ENCODE assay signal across 29 cellular contexts in genomic region chr12:22246438-22246837, GRCh38.
"Had no signal": no experiment of that assay in that cellular context is flagged by ENCODE, and none has a peak within 500 bp of the region (broad histone marks: within the 10 kb centered on the region; RNA-seq: fewer than 3 reads in every experiment).

No MANE protein-coding gene starts in this region.

- H3K4me1 ChIP-seq: ascending aorta, breast epithelium, SJCRH30 had no signal

- H3K27ac Mint-ChIP-seq: activated CD4-positive, alpha-beta memory T cell treated with anti-CD3 and anti-CD28 coated beads, Interleukin-2, amount 10 ng/mL, durations not matched to agents 7 days and 5 days; activated CD8-positive, alpha-beta memory T cell treated with anti-CD3 and anti-CD28 coated beads, Interleukin-2, amount 10 ng/mL, durations not matched to agents 7 days and 5 days; activated naive CD4-positive, alpha-beta T cell treated with anti-CD3 and anti-CD28 coated beads, Interleukin-2, amount 50 U/mL, for 24 hours; activated naive CD8-positive, alpha-beta T cell treated with anti-CD3 and anti-CD28 coated beads, Interleukin-2, amount 10 ng/mL, durations not matched to agents 7 days and 5 days; activated T-cell treated with anti-CD3 and anti-CD28 coated beads, Interleukin-2, amount 50 U/mL, for 24 hours; activated T-helper 2 cell treated with anti-CD3 and anti-CD28 coated beads, Interferon-gamma antibody, Interleukin-2, Interleukin-4, amounts not matched to agents 10 μg/mL and 5 μg/mL and 100 μg/mL, durations not matched to agents 14 hours and 24 hours and 36 hours had no signal

- H3K4me3 ChIP-seq: ascending aorta, breast epithelium, K562, SJCRH30, SK-N-MC had no signal

- H3K36me3 ChIP-seq: ascending aorta, breast epithelium, SJCRH30, WERI-Rb-1 had no signal

- H3K9me3 Mint-ChIP-seq: activated CD4-positive, alpha-beta memory T cell treated with anti-CD3 and anti-CD28 coated beads, Interleukin-2, amount 10 ng/mL, durations not matched to agents 7 days and 5 days; activated naive CD8-positive, alpha-beta T cell treated with anti-CD3 and anti-CD28 coated beads, Interleukin-2, amount 10 ng/mL, durations not matched to agents 7 days and 5 days; activated T-cell treated with anti-CD3 and anti-CD28 coated beads, Interleukin-2, amount 50 U/mL, for 24 hours; activated T-helper 2 cell treated with anti-CD3 and anti-CD28 coated beads, Interferon-gamma antibody, Interleukin-2, Interleukin-4, amounts not matched to agents 10 μg/mL and 5 μg/mL and 100 μg/mL, durations not matched to agents 14 hours and 24 hours and 36 hours had no signal

- H3K9me3 ChIP-seq: ascending aorta, breast epithelium, SJCRH30 had no signal

- H3K4me3 Mint-ChIP-seq: activated CD4-positive, alpha-beta memory T cell treated with anti-CD3 and anti-CD28 coated beads, Interleukin-2, amount 10 ng/mL, durations not matched to agents 7 days and 5 days; activated CD8-positive, alpha-beta memory T cell treated with anti-CD3 and anti-CD28 coated beads, Interleukin-2, amount 10 ng/mL, durations not matched to agents 7 days and 5 days; activated naive CD4-positive, alpha-beta T cell treated with anti-CD3 and anti-CD28 coated beads, Interleukin-2, amount 50 U/mL, for 24 hours; activated naive CD8-positive, alpha-beta T cell treated with anti-CD3 and anti-CD28 coated beads, Interleukin-2, amount 10 ng/mL, durations not matched to agents 7 days and 5 days; activated T-cell treated with anti-CD3 and anti-CD28 coated beads, Interleukin-2, amount 50 U/mL, for 24 hours had no signal

- H3K27me3 Mint-ChIP-seq: activated CD4-positive, alpha-beta memory T cell treated with anti-CD3 and anti-CD28 coated beads, Interleukin-2, amount 10 ng/mL, durations not matched to agents 7 days and 5 days; activated CD8-positive, alpha-beta memory T cell treated with anti-CD3 and anti-CD28 coated beads, Interleukin-2, amount 10 ng/mL, durations not matched to agents 7 days and 5 days; activated naive CD4-positive, alpha-beta T cell treated with anti-CD3 and anti-CD28 coated beads, Interleukin-2, amount 50 U/mL, for 24 hours; activated T-cell treated with anti-CD3 and anti-CD28 coated beads, Interleukin-2, amount 50 U/mL, for 24 hours had no signal

- H3K27me3 ChIP-seq: ascending aorta, breast epithelium, SJCRH30 had no signal

- H3K27ac ChIP-seq: ascending aorta, breast epithelium, SJCRH30, SK-N-MC, WERI-Rb-1 had no signal

- H3K36me3 Mint-ChIP-seq: activated CD8-positive, alpha-beta memory T cell treated with anti-CD3 and anti-CD28 coated beads, Interleukin-2, amount 10 ng/mL, durations not matched to agents 7 days and 5 days; activated naive CD8-positive, alpha-beta T cell treated with anti-CD3 and anti-CD28 coated beads, Interleukin-2, amount 10 ng/mL, durations not matched to agents 7 days and 5 days had no signal

- ATAC-seq: activated CD8-positive, alpha-beta memory T cell treated with anti-CD3 and anti-CD28 coated beads, Interleukin-2, amount 10 ng/mL, durations not matched to agents 7 days and 5 days; K562; Panc1 had no signal

- DNase-seq: activated CD4-positive, alpha-beta memory T cell treated with anti-CD3 and anti-CD28 coated beads, Interleukin-2, amount 10 ng/mL, durations not matched to agents 7 days and 5 days; activated CD4-positive, alpha-beta T cell treated with anti-CD3 and anti-CD28 coated beads for 1 hour; activated CD4-positive, alpha-beta T cell treated with anti-CD3 and anti-CD28 coated beads for 48 hours; activated CD4-positive, CD25-positive, alpha-beta regulatory T cell; activated CD8-positive, alpha-beta memory T cell treated with anti-CD3 and anti-CD28 coated beads for 24 hours; activated CD8-positive, alpha-beta memory T cell treated with anti-CD3 and anti-CD28 coated beads, Interleukin-2, amount 10 ng/mL, durations not matched to agents 7 days and 5 days; activated gamma-delta T cell; activated naive CD4-positive, alpha-beta T cell treated with Interleukin-2 at 50 U/mL for 16 hours; activated naive CD8-positive, alpha-beta T cell treated with anti-CD3 and anti-CD28 coated beads, Interleukin-2, amount 10 ng/mL, durations not matched to agents 7 days and 5 days; activated T-cell treated with anti-CD3 and anti-CD28 coated beads, Interleukin-2, amount 50 U/mL, for 24 hours; amygdala; caudate nucleus; NCI-H1092 treated with DMSO at 0.1 percent for 48 hours; NCI-H1417; NCI-H1930; NCI-H2081 treated with DMSO at 0.1 percent for 48 hours; NCI-H345; NCI-H524 treated with DMSO at 0.1 percent for 48 hours; SHP77; SJCRH30; T1000; WERI-Rb-1 had no signal
